8 cellular contexts compared by ENCODE assay signal in genomic region chr6:13795041-13795748, GRCh38. TPM values are rescaled to one million over a fixed set of nuclear protein-coding genes. Genes with fewer than 3 reads are reported as not detected.
DNase-seq lines count a peak whose midpoint lies in the region; ATAC-seq and FAIRE-seq lines count a peak whose summit lies in the region.

No MANE protein-coding gene starts in this region.

- no peak overlapping the region for H3K27ac ChIP-seq in small intestine (ENCODE audit: low read depth in 1 of 2, low read length in 1 of 2)

- WGBS in small intestine, 3 donors, result 39 to 44% (median 42%) methylated on average over 8 of the region's 8 CpGs

- H3K4me3 ChIP-seq in small intestine (ENCODE audit: low read depth in 1 of 2, low read length in 2 of 2), result no peak overlapping the region

- peak; percentile 69 for ATAC-seq in HG02884 (IDR thresholded peaks at IDR 0.05; ENCODE audit: unreplicated experiment)

- H3K36me3 ChIP-seq in small intestine (ENCODE audit: control insufficient read depth in 2 of 2, insufficient read depth in 2 of 2, low read length in 2 of 2), result peaks cover 0 to 5% of the 10 kb centered on the region in 2 donors

- DNase-seq in NK-92 treated with Interleukin-12 subunit alpha and Interleukin-12 subunit beta, amount 100 ng/mL, for 24 hours (lab: John Stamatoyannopoulos, UW), result peak; percentile 67
- DNase-seq in NK-92 (lab: John Stamatoyannopoulos, UW; ENCODE audit: unreplicated experiment), result no peak
- peak; percentile 91 for DNase-seq in NCI-H2029 treated with DMSO at 0.1 percent for 48 hours (lab: John Stamatoyannopoulos, UW)
- peak; percentile 55 for DNase-seq in T1000 (lab: John Stamatoyannopoulos, UW)
- peak; percentile 89 for DNase-seq in astrocyte of the hippocampus (ENCODE audit: low read depth, low spot score)
- peak in 46 of 51 donors; percentile 0 to 84 (median 50) for DNase-seq in hypothalamus (lab: John Stamatoyannopoulos, UW)
- DNase-seq in small intestine, result peak; percentile 85

- no peaks in the 10 kb centered on the region for H3K27me3 ChIP-seq in small intestine (ENCODE audit: control insufficient read depth in 2 of 2, insufficient read depth in 2 of 2, low read length in 2 of 2)

- no peaks in the 10 kb centered on the region for H3K4me1 ChIP-seq in small intestine (ENCODE audit: control insufficient read depth in 2 of 2, insufficient read depth in 1 of 2, low read depth in 1 of 2, low read length in 1 of 2)

- peak; percentile 86 for FAIRE-seq in small intestine (lab: Jason Lieb, UNC)

- no peaks in the 10 kb centered on the region for H3K9me3 ChIP-seq in small intestine (ENCODE audit: control insufficient read depth, low read depth)

RNA-seq across cellular contexts. Expression of gene MCUR1, which starts 19.2 kb away (rescaled TPM):
- polyA plus RNA-seq in small intestine, result 10 to 100 TPM; 15.6 to 83.2 (median 67.8) TPM
